In the genomic region with DNA sequence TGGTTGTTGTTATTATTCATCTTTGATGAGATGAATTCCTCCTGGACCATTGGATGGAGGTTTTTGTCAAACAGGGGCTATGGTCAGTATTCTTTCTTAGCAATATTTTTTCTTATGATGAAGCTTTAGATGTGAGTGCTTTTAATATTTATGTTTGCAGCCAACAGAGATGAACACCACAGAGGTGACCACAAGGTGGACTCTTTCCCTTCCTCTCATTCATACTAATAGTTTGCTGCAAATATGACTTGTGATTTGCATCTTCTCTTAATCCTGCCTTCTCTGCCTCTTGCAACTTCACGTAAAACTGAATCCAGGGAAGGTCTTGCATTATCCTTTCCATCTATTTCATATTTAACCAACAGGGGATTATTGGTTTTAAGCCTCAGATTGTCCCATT, we compare ENCODE assay signal across 12 cellular contexts.
DNase-seq lines count a peak whose midpoint lies in the region; ATAC-seq, FAIRE-seq and TF ChIP-seq lines count a peak whose summit lies in the region.
"Had no signal": no experiment of that assay in that cellular context is flagged by ENCODE, and none has a peak within 500 bp of the region (broad histone marks: within the 10 kb centered on the region; RNA-seq: fewer than 3 reads in every experiment).

No MANE protein-coding gene starts in this region.

- no peak overlapping the region for H3K9ac ChIP-seq in HepG2 (ENCODE audit: insufficient read depth, low read depth, low read length)

- CTCF ChIA-PET in HepG2 (lab: Yijun Ruan, JAX; ENCODE audit: low intra/inter-chr PET ratio, low total read pairs) = no interaction called here

- intact Hi-C loops in right lobe of liver (cut with DNase I) (no loop called here), HepG2 (cut with micrococcal nuclease; ENCODE audit: unreplicated experiment) (no loop called here), esophagus muscularis mucosa (cut with DNase I) (loop anchor here (2.0 kb wide), 1 partner anchor 233 kb away; no protein-coding TSS in a partner anchor)

- H3K9me3 ChIP-seq in right lobe of liver (no peaks in the 10 kb centered on the region), HepG2 (ENCODE audit: low read length) (peaks cover 25% of the 10 kb centered on the region), esophagus muscularis mucosa (no peaks in the 10 kb centered on the region), tibial nerve (no peaks in the 10 kb centered on the region)
- H3K9me3 ChIP-seq: gastrocnemius medialis, upper lobe of left lung had no signal

- H3K36me3 ChIP-seq in right lobe of liver (no peaks in the 10 kb centered on the region), HepG2 (replicated peaks in 1 of 2; ENCODE audit: control insufficient read depth in 1 of 2, insufficient read depth in 2 of 2, low read length in 2 of 2) (no peaks in the 10 kb centered on the region), esophagus muscularis mucosa (no peaks in the 10 kb centered on the region), tibial nerve (no peaks in the 10 kb centered on the region)
- H3K36me3 ChIP-seq: gastrocnemius medialis, upper lobe of left lung had no signal

- TF ChIP-seq POLR2A in right lobe of liver (IDR thresholded peaks at IDR 0.05) (no peak), HepG2 (IDR thresholded peaks at IDR 0.05; ENCODE audit: insufficient read depth in 1 of 2, low read depth in 2 of 2, low read length in 2 of 2) (no peak), esophagus muscularis mucosa (IDR thresholded peaks at IDR 0.05; ENCODE audit: low read depth) (no peak), tibial nerve (IDR thresholded peaks at IDR 0.05) (no peak)

- no peak overlapping the region for H2AFZ ChIP-seq in HepG2 (ENCODE audit: low read length)

- TF ChIP-seq CTCF in right lobe of liver (IDR thresholded peaks at IDR 0.05) (peak in 3 of 4 donors; percentile 5 to 11 (median 6)), HepG2 (CRISPR knock-in tag; IDR thresholded peaks at IDR 0.05) (no peak), esophagus muscularis mucosa (IDR thresholded peaks at IDR 0.05) (peak in 2 of 3 experiments; percentile 17 to 30), tibial nerve (IDR thresholded peaks at IDR 0.05) (no peak)

- BruUV-seq in HepG2 (replicated peaks; lab: Mats Ljungman, UMichigan) = no TSS peak

- H3K27me3 ChIP-seq in right lobe of liver = no peaks in the 10 kb centered on the region
- no peaks in the 10 kb centered on the region for H3K27me3 ChIP-seq in HepG2 (ENCODE audit: control insufficient read depth in 1 of 2, insufficient read depth in 2 of 2, low read length in 2 of 2)
- no peaks in the 10 kb centered on the region for H3K27me3 ChIP-seq in esophagus muscularis mucosa
- no peaks in the 10 kb centered on the region for H3K27me3 ChIP-seq in tibial nerve
- H3K27me3 ChIP-seq: gastrocnemius medialis, upper lobe of left lung had no signal

- POLR2A ChIA-PET in HepG2 (lab: Yijun Ruan, JAX) = no interaction called here

- no peak overlapping the region for H3K27ac ChIP-seq in right lobe of liver
- H3K27ac ChIP-seq in HepG2 (ENCODE audit: extremely low read length, insufficient read depth, low read length) = no peak overlapping the region
- no peak overlapping the region for H3K27ac ChIP-seq in esophagus muscularis mucosa (replicated peaks in 1 of 4)
- no peak overlapping the region for H3K27ac ChIP-seq in tibial nerve
- H3K27ac ChIP-seq: gastrocnemius medialis, upper lobe of left lung had no signal

- DNase-seq in right lobe of liver = no peak
- DNase-seq in HepG2 (ENCODE audit: low spot score) = no peak
- DNase-seq in OCI-M1 (lab: John Stamatoyannopoulos, UW) = peak; percentile 43
- no peak for DNase-seq in esophagus muscularis mucosa (ENCODE audit: extremely low spot score)
- no peak for DNase-seq in tibial nerve (ENCODE audit: low spot score in 2 of 2)
- no peak for DNase-seq in stimulated activated CD8-positive, alpha-beta memory T cell treated with anti-CD3 and anti-CD28 coated beads, Interleukin-4, amount 100 ng/mL, for 48 hours
- DNase-seq in cerebellar nuclear complex (lab: John Stamatoyannopoulos, UW) = no peak
- DNase-seq: activated T-cell treated with anti-CD3 and anti-CD28 coated beads, Interleukin-2, amount 50 U/mL, for 72 hours; gastrocnemius medialis; NCI-H774; upper lobe of left lung had no signal

- 7% methylated on average over 1 of the region's 1 CpG for WGBS in right lobe of liver (ENCODE audit: insufficient coverage, low coverage, low lambda C conversion rate, missing lambda C conversion rate)
- 0% methylated on average over 1 of the region's 1 CpG for WGBS in HepG2 (ENCODE audit: low lambda C conversion rate)
- 46% methylated on average over 1 of the region's 1 CpG for WGBS in esophagus muscularis mucosa
- WGBS in tibial nerve, 2 donors = 27 to 41% methylated on average over 1 of the region's 1 CpG

- no peak for TF ChIP-seq RAD21 in HepG2 (CRISPR knock-in tag; IDR thresholded peaks at IDR 0.05)

- no peaks in the 10 kb centered on the region for H4K20me1 ChIP-seq in HepG2 (ENCODE audit: insufficient read depth, low read length)

- no peak for FAIRE-seq in HepG2 (lab: Jason Lieb, UNC)

- in situ Hi-C loops in HepG2 (cut with HindIII; ENCODE audit: extremely low pct_ligation_motif_present, low pct_unique_long_range_greater_than_20kb) = no loop called here

- no peak overlapping the region for H3K4me2 ChIP-seq in HepG2 (ENCODE audit: low read depth, low read length)

- TF ChIP-seq EP300 in HepG2 (IDR thresholded peaks at IDR 0.05; ENCODE audit: low read depth in 2 of 2, low read length in 2 of 2) (no peak), HepG2 (CRISPR knock-in tag; IDR thresholded peaks at IDR 0.05; ENCODE audit: borderline replicate concordance) (no peak), esophagus muscularis mucosa (IDR thresholded peaks at IDR 0.05) (no peak), tibial nerve (IDR thresholded peaks at IDR 0.05) (no peak)

- H3K4me1 ChIP-seq in right lobe of liver (no peaks in the 10 kb centered on the region), HepG2 (ENCODE audit: insufficient read depth, low read length) (no peaks in the 10 kb centered on the region), esophagus muscularis mucosa (peaks cover 0 to 1% (median under 1%) of the 10 kb centered on the region in 4 donors), tibial nerve (no peaks in the 10 kb centered on the region)
- H3K4me1 ChIP-seq: gastrocnemius medialis, upper lobe of left lung had no signal

- ATAC-seq in right lobe of liver = no peak
- ATAC-seq in HepG2 = no peak
- no peak for ATAC-seq in GM21390 (IDR thresholded peaks at IDR 0.05; ENCODE audit: unreplicated experiment)
- ATAC-seq: activated T-cell treated with anti-CD3 and anti-CD28 coated beads, Interleukin-2, amount 50 U/mL, for 72 hours; gastrocnemius medialis had no signal

- no peaks in the 10 kb centered on the region for H3K79me2 ChIP-seq in HepG2 (ENCODE audit: insufficient read depth, low read length)

- H3K4me3 ChIP-seq in right lobe of liver (no peak overlapping the region), HepG2 (replicated peaks in 1 of 3; ENCODE audit: insufficient read depth in 1 of 3, low read depth in 2 of 3, low read length in 3 of 3) (no peak overlapping the region), esophagus muscularis mucosa (no peak overlapping the region), tibial nerve (no peak overlapping the region)
- H3K4me3 ChIP-seq: gastrocnemius medialis, upper lobe of left lung had no signal

TF ChIP-seq in HepG2, 621 proteins besides CTCF, POLR2A, EP300 and RAD21:
- no peak for TF ChIP-seq CCDC6 (CRISPR knock-in tag; IDR thresholded peaks at IDR 0.05)
- TF ChIP-seq ZIK1 (CRISPR knock-in tag; IDR thresholded peaks at IDR 0.05; ENCODE audit: borderline replicate concordance, low read depth) = no peak
- TF ChIP-seq ZNF350 (CRISPR knock-in tag; IDR thresholded peaks at IDR 0.05; ENCODE audit: borderline replicate concordance, low read depth) = no peak
- no peak for TF ChIP-seq TCF7 (IDR thresholded peaks at IDR 0.05; ENCODE audit: low read depth)
- TF ChIP-seq ZNF460 (CRISPR knock-in tag; IDR thresholded peaks at IDR 0.05; ENCODE audit: borderline replicate concordance) = no peak
- TF ChIP-seq MXD4 (CRISPR knock-in tag; IDR thresholded peaks at IDR 0.05) = no peak
- TF ChIP-seq FIP1L1 (IDR thresholded peaks at IDR 0.05; ENCODE audit: borderline replicate concordance, insufficient read depth, low read depth, low read length) = no peak
- TF ChIP-seq, protein P1, sequence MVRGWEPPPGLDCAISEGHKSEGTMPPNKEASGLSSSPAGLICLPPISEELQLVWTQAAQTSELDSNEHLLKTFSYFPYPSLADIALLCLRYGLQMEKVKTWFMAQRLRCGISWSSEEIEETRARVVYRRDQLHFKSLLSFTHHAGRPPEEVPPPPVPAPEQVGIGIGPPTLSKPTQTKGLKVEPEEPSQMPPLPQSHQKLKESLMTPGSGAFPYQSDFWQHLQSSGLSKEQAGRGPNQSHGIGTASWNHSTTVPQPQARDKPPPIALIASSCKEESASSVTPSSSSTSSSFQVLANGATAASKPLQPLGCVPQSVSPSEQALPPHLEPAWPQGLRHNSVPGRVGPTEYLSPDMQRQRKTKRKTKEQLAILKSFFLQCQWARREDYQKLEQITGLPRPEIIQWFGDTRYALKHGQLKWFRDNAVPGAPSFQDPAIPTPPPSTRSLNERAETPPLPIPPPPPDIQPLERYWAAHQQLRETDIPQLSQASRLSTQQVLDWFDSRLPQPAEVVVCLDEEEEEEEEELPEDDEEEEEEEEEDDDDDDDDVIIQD (CRISPR knock-in tag; IDR thresholded peaks at IDR 0.05; ENCODE audit: low read depth) = no peak
- TF ChIP-seq SP140L (CRISPR knock-in tag; IDR thresholded peaks at IDR 0.05; ENCODE audit: borderline replicate concordance) = no peak
- no peak for TF ChIP-seq POGZ (CRISPR knock-in tag; IDR thresholded peaks at IDR 0.05)
- TF ChIP-seq, protein P2, sequence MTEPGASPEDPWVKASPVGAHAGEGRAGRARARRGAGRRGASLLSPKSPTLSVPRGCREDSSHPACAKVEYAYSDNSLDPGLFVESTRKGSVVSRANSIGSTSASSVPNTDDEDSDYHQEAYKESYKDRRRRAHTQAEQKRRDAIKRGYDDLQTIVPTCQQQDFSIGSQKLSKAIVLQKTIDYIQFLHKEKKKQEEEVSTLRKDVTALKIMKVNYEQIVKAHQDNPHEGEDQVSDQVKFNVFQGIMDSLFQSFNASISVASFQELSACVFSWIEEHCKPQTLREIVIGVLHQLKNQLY (CRISPR knock-in tag; IDR thresholded peaks at IDR 0.05) = no peak
TF ChIP-seq in HepG2: peak in this region for 0.

Comparison
In these comparisons a context has a peak if more than half of its experiments do, and no peak if none do; other contexts are left out.
1. CTCF ChIP-seq: peak in right lobe of liver (3 of 4) and esophagus muscularis mucosa (2 of 3); none in HepG2 (single experiment) and tibial nerve (0 of 5).